In genomic region chr1:111803951-111804350, GRCh38 we compare ENCODE assay signal across 18 cellular contexts.
"Had no signal": no experiment of that assay in that cellular context is flagged by ENCODE, and none has a peak within 500 bp of the region (broad histone marks: within the 10 kb centered on the region; RNA-seq: fewer than 3 reads in every experiment).

No MANE protein-coding gene starts in this region.

- H3K36me3 ChIP-seq: right atrium auricular region had no signal

- H3K9me3 ChIP-seq: mucosa of descending colon, right atrium auricular region had no signal

- H3K27me3 ChIP-seq: hepatocyte, right atrium auricular region had no signal

- ATAC-seq: foreskin keratinocyte; left cardiac atrium; mucosa of descending colon; naive thymus-derived CD8-positive, alpha-beta T cell had no signal

- H3K27ac ChIP-seq: coronary artery, foreskin keratinocyte, hepatocyte, right atrium auricular region had no signal

- H3K4me3 ChIP-seq: coronary artery, hepatocyte, mucosa of descending colon, right atrium auricular region, smooth muscle cell had no signal

- H3K4me1 ChIP-seq: foreskin keratinocyte had no signal

- DNase-seq: effector CD4-positive, alpha-beta T cell; endodermal cell; erythroblast; foreskin keratinocyte; head of caudate nucleus; kidney; left cardiac atrium; mammary epithelial cell; mucosa of descending colon; naive thymus-derived CD8-positive, alpha-beta T cell; posterior cingulate gyrus; stimulated activated CD4-positive, alpha-beta T cell treated with anti-CD3 and anti-CD28 coated beads, Interleukin-2, amount 100 ng/mL, for 48 hours; stimulated activated naive CD4-positive, alpha-beta T cell treated with Interleukin-2 at 50 U/mL for 16 hours; trophoblast cell had no signal
